Comparison of ENCODE assay signal across 12 cellular contexts in the genomic region with DNA sequence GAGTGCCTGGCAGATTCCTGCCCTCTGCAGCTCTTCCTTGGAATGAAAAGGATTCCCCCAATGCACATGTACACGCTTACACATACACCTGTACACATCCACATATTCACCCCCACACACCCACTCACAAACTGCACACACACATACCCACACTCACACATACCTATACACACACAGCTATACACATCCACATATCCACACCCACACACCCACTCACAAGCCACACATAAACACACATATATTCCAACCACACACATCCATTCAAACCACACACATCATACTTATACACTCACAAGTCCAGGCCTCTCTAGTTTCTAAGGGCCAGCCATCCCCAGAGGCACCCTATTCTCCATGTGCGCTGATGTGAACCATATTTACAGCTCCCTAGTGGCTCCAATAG. TPM values are rescaled to one million over a fixed set of nuclear protein-coding genes. Genes with fewer than 3 reads are reported as not detected.
DNase-seq lines count a peak whose midpoint lies in the region; ATAC-seq and TF ChIP-seq lines count a peak whose summit lies in the region.
"Had no signal": no experiment of that assay in that cellular context is flagged by ENCODE, and none has a peak within 500 bp of the region (broad histone marks: within the 10 kb centered on the region; RNA-seq: fewer than 3 reads in every experiment).

No MANE protein-coding gene starts in this region.

- intact Hi-C loops in breast epithelium (cut with DNase I; ENCODE audit: low total_unique reads), result no loop called here
- intact Hi-C loops in MCF 10A (cut with micrococcal nuclease), result no loop called here
- intact Hi-C loops in upper lobe of right lung (cut with DNase I), result no loop called here

- BruUV-seq in MCF 10A (replicated peaks; lab: Mats Ljungman, UMichigan), result no TSS peak

- H3K9ac ChIP-seq in endodermal cell (ENCODE audit: extremely low read depth, low read length, poor library complexity, severe bottlenecking), result no peak overlapping the region

- ATAC-seq in upper lobe of right lung, result no peak
- ATAC-seq: activated T-cell treated with anti-CD3 and anti-CD28 coated beads, Interleukin-2, amount 50 U/mL, for 4 hours had no signal

- peaks cover 22% of the 10 kb centered on the region for H3K4me1 Mint-ChIP-seq in MCF 10A (ENCODE audit: insufficient read depth, unreplicated experiment)
- H3K4me1 Mint-ChIP-seq in endodermal cell, result peaks cover 7% of the 10 kb centered on the region
- peaks cover 45% of the 10 kb centered on the region for H3K4me1 Mint-ChIP-seq in neural crest cell
- H3K4me1 Mint-ChIP-seq in chondrocyte (ENCODE audit: low read depth), result peaks cover 22% of the 10 kb centered on the region

- POLR2A ChIA-PET in MCF 10A (lab: Yijun Ruan, JAX), result interaction anchor here (0.6 kb wide), 1 partner anchor 70 kb away, joined by 3 read pairs; no protein-coding TSS in a partner anchor

- H3K4me3 ChIP-seq in breast epithelium (no peak overlapping the region), endodermal cell (ENCODE audit: low read length) (no peak overlapping the region), upper lobe of right lung (no peak overlapping the region)
- H3K4me3 ChIP-seq: A549 had no signal

- 89 to 100% methylated on average over 1 to 2 of the region's 2 CpGs for whole genome bisulfite sequencing in endodermal cell (ENCODE audit: insufficient coverage in 1 of 2, insufficient read length in 1 of 2), 2 experiments

- CTCF ChIA-PET in MCF 10A (lab: Yijun Ruan, JAX), result interaction anchor here (0.7 kb wide), 1 partner anchor 49 kb away, joined by 3 read pairs; no protein-coding TSS in a partner anchor

- H3K27ac ChIP-seq in breast epithelium (peak overlapping the region; percentile 48 to 73), endodermal cell (ENCODE audit: low read depth, low read length) (no peak overlapping the region), upper lobe of right lung (peak overlapping the region; percentile 60)
- H3K27ac ChIP-seq: A549 had no signal

- H3K4me3 Mint-ChIP-seq in MCF 10A (ENCODE audit: unreplicated experiment), result no peak overlapping the region
- H3K4me3 Mint-ChIP-seq in endodermal cell, result no peak overlapping the region
- no peak overlapping the region for H3K4me3 Mint-ChIP-seq in neural crest cell
- no peak overlapping the region for H3K4me3 Mint-ChIP-seq in chondrocyte (ENCODE audit: unreplicated experiment)
- H3K4me3 Mint-ChIP-seq: activated T-cell treated with anti-CD3 and anti-CD28 coated beads, Interleukin-2, amount 50 U/mL, for 4 hours had no signal

- no peak for TF ChIP-seq CTCF in breast epithelium (IDR thresholded peaks at IDR 0.05)
- TF ChIP-seq CTCF in MCF 10A (IDR thresholded peaks at IDR 0.05; ENCODE audit: unreplicated experiment), result no peak
- TF ChIP-seq CTCF in endodermal cell (conservative IDR thresholded peaks at IDR 0.05), result no peak
- TF ChIP-seq CTCF in neural crest cell (conservative IDR thresholded peaks at IDR 0.05), result no peak
- TF ChIP-seq CTCF in upper lobe of right lung (IDR thresholded peaks at IDR 0.05), result no peak
- no peak for TF ChIP-seq CTCF in chondrocyte (IDR thresholded peaks at IDR 0.05)

- H3K9me3 Mint-ChIP-seq in MCF 10A (ENCODE audit: unreplicated experiment) (no peaks in the 10 kb centered on the region), endodermal cell (no peaks in the 10 kb centered on the region), neural crest cell (no peaks in the 10 kb centered on the region), chondrocyte (ENCODE audit: low read depth) (no peaks in the 10 kb centered on the region)
- H3K9me3 Mint-ChIP-seq: activated T-cell treated with anti-CD3 and anti-CD28 coated beads, Interleukin-2, amount 50 U/mL, for 4 hours had no signal

- H3K4me1 ChIP-seq in breast epithelium (peaks cover 17 to 29% of the 10 kb centered on the region in 2 donors), endodermal cell (ENCODE audit: control insufficient read depth, insufficient read depth, low read length) (no peaks in the 10 kb centered on the region), upper lobe of right lung (peaks cover 77% of the 10 kb centered on the region)
- H3K4me1 ChIP-seq: A549 had no signal

- no peak for TF ChIP-seq POLR2A in breast epithelium (IDR thresholded peaks at IDR 0.05)

- H3K36me3 ChIP-seq in breast epithelium, result no peaks in the 10 kb centered on the region
- H3K36me3 ChIP-seq in endodermal cell (ENCODE audit: control insufficient read depth, insufficient read depth, low read length), result no peaks in the 10 kb centered on the region
- no peaks in the 10 kb centered on the region for H3K36me3 ChIP-seq in upper lobe of right lung

- no peaks in the 10 kb centered on the region for H3K27me3 Mint-ChIP-seq in MCF 10A (ENCODE audit: insufficient read depth, unreplicated experiment)
- H3K27me3 Mint-ChIP-seq in endodermal cell (ENCODE audit: insufficient read depth), result peaks cover 18% of the 10 kb centered on the region
- no peaks in the 10 kb centered on the region for H3K27me3 Mint-ChIP-seq in neural crest cell (ENCODE audit: low read depth)
- peaks cover 7% of the 10 kb centered on the region for H3K27me3 Mint-ChIP-seq in chondrocyte (ENCODE audit: low read depth)

- H3K27me3 ChIP-seq in breast epithelium (no peaks in the 10 kb centered on the region), endodermal cell (ENCODE audit: control insufficient read depth, insufficient read depth, low read length, poor library complexity, severe bottlenecking) (peaks cover 29% of the 10 kb centered on the region), upper lobe of right lung (no peaks in the 10 kb centered on the region)

- H3K36me3 Mint-ChIP-seq in MCF 10A (ENCODE audit: insufficient read depth, unreplicated experiment) (no peaks in the 10 kb centered on the region), endodermal cell (ENCODE audit: low read depth) (no peaks in the 10 kb centered on the region), neural crest cell (ENCODE audit: low read depth) (no peaks in the 10 kb centered on the region), chondrocyte (ENCODE audit: low read depth) (no peaks in the 10 kb centered on the region)

- H3K27ac Mint-ChIP-seq in MCF 10A (ENCODE audit: low read depth, unreplicated experiment), result no peak overlapping the region
- H3K27ac Mint-ChIP-seq in endodermal cell, result no peak overlapping the region
- peak overlapping the region; percentile 73 for H3K27ac Mint-ChIP-seq in neural crest cell (ENCODE audit: unreplicated experiment)
- H3K27ac Mint-ChIP-seq in chondrocyte (ENCODE audit: unreplicated experiment), result no peak overlapping the region

- no peak for DNase-seq in breast epithelium (ENCODE audit: low spot score in 2 of 2)
- no peak for DNase-seq in MCF 10A (ENCODE audit: unreplicated experiment)
- peak; percentile 22 for DNase-seq in endodermal cell
- DNase-seq in neural crest cell (ENCODE audit: low read depth, low spot score), result no peak
- no peak for DNase-seq in upper lobe of right lung
- no peak for DNase-seq in chondrocyte (ENCODE audit: low spot score)
- no peak for DNase-seq in AG08395 (ENCODE audit: low spot score)
- no peak for DNase-seq in NAMALWA (ENCODE audit: low spot score)
- DNase-seq: activated T-cell treated with anti-CD3 and anti-CD28 coated beads, Interleukin-2, amount 50 U/mL, for 4 hours; mammary epithelial cell; NCI-H2227 treated with DMSO at 0.1 percent for 48 hours had no signal

- H3K9me3 ChIP-seq in breast epithelium, result no peaks in the 10 kb centered on the region
- H3K9me3 ChIP-seq in endodermal cell (ENCODE audit: control insufficient read depth, low read length), result no peaks in the 10 kb centered on the region
- no peaks in the 10 kb centered on the region for H3K9me3 ChIP-seq in upper lobe of right lung
- H3K9me3 ChIP-seq: A549 had no signal

RNA-seq across cellular contexts. Expression of a gene that starts 9.5 kb away (rescaled TPM):
- total RNA-seq in breast epithelium (10 to 100 TPM; 12.5 to 18.7 (median 17.7) TPM), MCF 10A (2022) (0.35 and 1.2 TPM in 2 replicates), endodermal cell (1 to 10 TPM in 1 of 2 donors, under 1 TPM in 1; 0.86 to 1.4 TPM), neural crest cell (10.2 and 11.1 TPM in 2 replicates), upper lobe of right lung (24.2 TPM), chondrocyte (2.0 to 2.1 TPM in 2 of 3 replicates, not detected in the other)
- polyA plus RNA-seq in endodermal cell (2013, experiment 1 of 2), result 11.2 TPM
- polyA plus RNA-seq in endodermal cell (2013, experiment 2 of 2), result 10.0 TPM
